ENCODE assay signal across 1 cellular context in the genomic region with DNA sequence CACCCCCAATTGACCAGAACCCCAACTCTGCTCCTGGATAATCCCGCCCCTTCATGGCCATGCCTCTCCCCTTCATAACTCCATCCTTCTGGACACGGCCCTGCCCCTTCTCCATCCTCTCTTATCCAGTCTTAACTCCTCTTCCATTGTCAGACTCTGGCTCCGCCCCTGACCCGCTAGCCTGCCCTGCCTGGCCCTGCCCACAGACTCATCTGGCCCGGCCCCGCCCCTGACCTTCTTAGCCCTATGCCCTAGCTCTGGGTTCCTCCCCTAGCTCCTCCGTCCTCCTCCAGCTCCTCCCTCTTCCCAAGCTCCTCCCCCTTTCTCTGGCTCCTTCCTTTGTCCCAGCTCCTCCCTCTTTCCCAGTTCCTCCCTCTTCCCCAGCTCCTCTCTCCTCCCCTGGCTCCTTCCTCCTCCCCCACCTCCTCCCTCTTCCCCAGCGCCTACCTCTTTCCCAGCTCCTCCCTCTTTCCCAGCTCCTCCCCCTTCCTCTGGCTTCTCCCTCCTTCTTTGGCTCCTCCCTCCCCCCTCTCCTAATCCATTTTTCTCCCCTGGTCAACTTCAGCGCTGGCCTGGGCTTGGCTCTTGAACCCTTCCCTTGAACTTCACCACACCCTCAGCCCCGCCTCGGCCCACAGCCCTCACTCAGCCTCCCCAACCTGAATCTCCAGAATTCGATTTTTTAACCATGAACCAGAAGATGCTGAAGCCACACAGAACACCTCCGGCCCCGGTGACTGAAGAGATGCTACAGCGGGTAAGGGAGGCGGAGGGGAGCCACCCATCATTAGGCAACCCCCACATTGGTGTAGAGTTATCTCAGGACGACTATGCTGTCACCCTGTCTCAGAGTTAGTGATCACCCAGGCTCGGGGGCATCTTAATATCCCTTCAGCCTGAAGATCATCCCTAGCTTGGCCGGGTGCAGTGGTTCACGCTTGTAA.
TF ChIP-seq lines count a peak whose summit lies in the region.

No MANE protein-coding gene starts in this region.

TF ChIP-seq in WTC11, 78 proteins besides CTCF, POLR2A, EP300 and RAD21 (continued from another document):
- TF ChIP-seq, protein P1, sequence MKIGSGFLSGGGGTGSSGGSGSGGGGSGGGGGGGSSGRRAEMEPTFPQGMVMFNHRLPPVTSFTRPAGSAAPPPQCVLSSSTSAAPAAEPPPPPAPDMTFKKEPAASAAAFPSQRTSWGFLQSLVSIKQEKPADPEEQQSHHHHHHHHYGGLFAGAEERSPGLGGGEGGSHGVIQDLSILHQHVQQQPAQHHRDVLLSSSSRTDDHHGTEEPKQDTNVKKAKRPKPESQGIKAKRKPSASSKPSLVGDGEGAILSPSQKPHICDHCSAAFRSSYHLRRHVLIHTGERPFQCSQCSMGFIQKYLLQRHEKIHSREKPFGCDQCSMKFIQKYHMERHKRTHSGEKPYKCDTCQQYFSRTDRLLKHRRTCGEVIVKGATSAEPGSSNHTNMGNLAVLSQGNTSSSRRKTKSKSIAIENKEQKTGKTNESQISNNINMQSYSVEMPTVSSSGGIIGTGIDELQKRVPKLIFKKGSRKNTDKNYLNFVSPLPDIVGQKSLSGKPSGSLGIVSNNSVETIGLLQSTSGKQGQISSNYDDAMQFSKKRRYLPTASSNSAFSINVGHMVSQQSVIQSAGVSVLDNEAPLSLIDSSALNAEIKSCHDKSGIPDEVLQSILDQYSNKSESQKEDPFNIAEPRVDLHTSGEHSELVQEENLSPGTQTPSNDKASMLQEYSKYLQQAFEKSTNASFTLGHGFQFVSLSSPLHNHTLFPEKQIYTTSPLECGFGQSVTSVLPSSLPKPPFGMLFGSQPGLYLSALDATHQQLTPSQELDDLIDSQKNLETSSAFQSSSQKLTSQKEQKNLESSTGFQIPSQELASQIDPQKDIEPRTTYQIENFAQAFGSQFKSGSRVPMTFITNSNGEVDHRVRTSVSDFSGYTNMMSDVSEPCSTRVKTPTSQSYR (CRISPR knock-in tag; IDR thresholded peaks at IDR 0.05) = no peak
- 0 out of 2 replicates have a peak, but pooled peaks have one; percentile 16 for TF ChIP-seq SP1 (CRISPR knock-in tag; conservative IDR thresholded peaks at IDR 0.05)
- TF ChIP-seq, protein P2, sequence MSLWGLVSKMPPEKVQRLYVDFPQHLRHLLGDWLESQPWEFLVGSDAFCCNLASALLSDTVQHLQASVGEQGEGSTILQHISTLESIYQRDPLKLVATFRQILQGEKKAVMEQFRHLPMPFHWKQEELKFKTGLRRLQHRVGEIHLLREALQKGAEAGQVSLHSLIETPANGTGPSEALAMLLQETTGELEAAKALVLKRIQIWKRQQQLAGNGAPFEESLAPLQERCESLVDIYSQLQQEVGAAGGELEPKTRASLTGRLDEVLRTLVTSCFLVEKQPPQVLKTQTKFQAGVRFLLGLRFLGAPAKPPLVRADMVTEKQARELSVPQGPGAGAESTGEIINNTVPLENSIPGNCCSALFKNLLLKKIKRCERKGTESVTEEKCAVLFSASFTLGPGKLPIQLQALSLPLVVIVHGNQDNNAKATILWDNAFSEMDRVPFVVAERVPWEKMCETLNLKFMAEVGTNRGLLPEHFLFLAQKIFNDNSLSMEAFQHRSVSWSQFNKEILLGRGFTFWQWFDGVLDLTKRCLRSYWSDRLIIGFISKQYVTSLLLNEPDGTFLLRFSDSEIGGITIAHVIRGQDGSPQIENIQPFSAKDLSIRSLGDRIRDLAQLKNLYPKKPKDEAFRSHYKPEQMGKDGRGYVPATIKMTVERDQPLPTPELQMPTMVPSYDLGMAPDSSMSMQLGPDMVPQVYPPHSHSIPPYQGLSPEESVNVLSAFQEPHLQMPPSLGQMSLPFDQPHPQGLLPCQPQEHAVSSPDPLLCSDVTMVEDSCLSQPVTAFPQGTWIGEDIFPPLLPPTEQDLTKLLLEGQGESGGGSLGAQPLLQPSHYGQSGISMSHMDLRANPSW (CRISPR knock-in tag; conservative IDR thresholded peaks at IDR 0.05; ENCODE audit: low read depth) = no peak
- TF ChIP-seq, protein P3, sequence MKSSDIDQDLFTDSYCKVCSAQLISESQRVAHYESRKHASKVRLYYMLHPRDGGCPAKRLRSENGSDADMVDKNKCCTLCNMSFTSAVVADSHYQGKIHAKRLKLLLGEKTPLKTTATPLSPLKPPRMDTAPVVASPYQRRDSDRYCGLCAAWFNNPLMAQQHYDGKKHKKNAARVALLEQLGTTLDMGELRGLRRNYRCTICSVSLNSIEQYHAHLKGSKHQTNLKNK (CRISPR knock-in tag; IDR thresholded peaks at IDR 0.05) = no peak
- no peak for TF ChIP-seq SMAD3 (CRISPR knock-in tag; IDR thresholded peaks at IDR 0.05; ENCODE audit: borderline replicate concordance)
- TF ChIP-seq MXD4 (CRISPR knock-in tag; IDR thresholded peaks at IDR 0.05; ENCODE audit: borderline replicate concordance) = no peak
- TF ChIP-seq CREB1 (CRISPR knock-in tag; IDR thresholded peaks at IDR 0.05) = no peak
- TF ChIP-seq ZNF263 (CRISPR knock-in tag; IDR thresholded peaks at IDR 0.05; ENCODE audit: low read depth) = peak; percentile 99
- TF ChIP-seq, protein P4, sequence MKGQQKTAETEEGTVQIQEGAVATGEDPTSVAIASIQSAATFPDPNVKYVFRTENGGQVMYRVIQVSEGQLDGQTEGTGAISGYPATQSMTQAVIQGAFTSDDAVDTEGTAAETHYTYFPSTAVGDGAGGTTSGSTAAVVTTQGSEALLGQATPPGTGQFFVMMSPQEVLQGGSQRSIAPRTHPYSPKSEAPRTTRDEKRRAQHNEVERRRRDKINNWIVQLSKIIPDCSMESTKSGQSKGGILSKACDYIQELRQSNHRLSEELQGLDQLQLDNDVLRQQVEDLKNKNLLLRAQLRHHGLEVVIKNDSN (CRISPR knock-in tag; IDR thresholded peaks at IDR 0.05) = 0 out of 2 replicates have a peak, but pooled peaks have one; percentile 12
- no peak for TF ChIP-seq FOXJ3 (CRISPR knock-in tag; IDR thresholded peaks at IDR 0.05; ENCODE audit: borderline replicate concordance)
- TF ChIP-seq ZNF232 (CRISPR knock-in tag; IDR thresholded peaks at IDR 0.05) = no peak
- TF ChIP-seq, protein P5, sequence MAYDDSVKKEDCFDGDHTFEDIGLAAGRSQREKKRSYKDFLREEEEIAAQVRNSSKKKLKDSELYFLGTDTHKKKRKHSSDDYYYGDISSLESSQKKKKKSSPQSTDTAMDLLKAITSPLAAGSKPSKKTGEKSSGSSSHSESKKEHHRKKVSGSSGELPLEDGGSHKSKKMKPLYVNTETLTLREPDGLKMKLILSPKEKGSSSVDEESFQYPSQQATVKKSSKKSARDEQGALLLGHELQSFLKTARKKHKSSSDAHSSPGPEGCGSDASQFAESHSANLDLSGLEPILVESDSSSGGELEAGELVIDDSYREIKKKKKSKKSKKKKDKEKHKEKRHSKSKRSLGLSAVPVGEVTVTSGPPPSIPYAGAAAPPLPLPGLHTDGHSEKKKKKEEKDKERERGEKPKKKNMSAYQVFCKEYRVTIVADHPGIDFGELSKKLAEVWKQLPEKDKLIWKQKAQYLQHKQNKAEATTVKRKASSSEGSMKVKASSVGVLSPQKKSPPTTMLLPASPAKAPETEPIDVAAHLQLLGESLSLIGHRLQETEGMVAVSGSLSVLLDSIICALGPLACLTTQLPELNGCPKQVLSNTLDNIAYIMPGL (CRISPR knock-in tag; IDR thresholded peaks at IDR 0.05) = no peak
- no peak for TF ChIP-seq ZNF219 (CRISPR knock-in tag; IDR thresholded peaks at IDR 0.05; ENCODE audit: borderline replicate concordance)
- no peak for TF ChIP-seq NFE2L1 (CRISPR knock-in tag; IDR thresholded peaks at IDR 0.05)
- no peak for TF ChIP-seq NR3C1 (CRISPR knock-in tag; conservative IDR thresholded peaks at IDR 0.05; ENCODE audit: low read depth)
- TF ChIP-seq, protein P6, sequence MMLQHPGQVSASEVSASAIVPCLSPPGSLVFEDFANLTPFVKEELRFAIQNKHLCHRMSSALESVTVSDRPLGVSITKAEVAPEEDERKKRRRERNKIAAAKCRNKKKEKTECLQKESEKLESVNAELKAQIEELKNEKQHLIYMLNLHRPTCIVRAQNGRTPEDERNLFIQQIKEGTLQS (CRISPR knock-in tag; conservative IDR thresholded peaks at IDR 0.05) = no peak
- TF ChIP-seq, protein P7, sequence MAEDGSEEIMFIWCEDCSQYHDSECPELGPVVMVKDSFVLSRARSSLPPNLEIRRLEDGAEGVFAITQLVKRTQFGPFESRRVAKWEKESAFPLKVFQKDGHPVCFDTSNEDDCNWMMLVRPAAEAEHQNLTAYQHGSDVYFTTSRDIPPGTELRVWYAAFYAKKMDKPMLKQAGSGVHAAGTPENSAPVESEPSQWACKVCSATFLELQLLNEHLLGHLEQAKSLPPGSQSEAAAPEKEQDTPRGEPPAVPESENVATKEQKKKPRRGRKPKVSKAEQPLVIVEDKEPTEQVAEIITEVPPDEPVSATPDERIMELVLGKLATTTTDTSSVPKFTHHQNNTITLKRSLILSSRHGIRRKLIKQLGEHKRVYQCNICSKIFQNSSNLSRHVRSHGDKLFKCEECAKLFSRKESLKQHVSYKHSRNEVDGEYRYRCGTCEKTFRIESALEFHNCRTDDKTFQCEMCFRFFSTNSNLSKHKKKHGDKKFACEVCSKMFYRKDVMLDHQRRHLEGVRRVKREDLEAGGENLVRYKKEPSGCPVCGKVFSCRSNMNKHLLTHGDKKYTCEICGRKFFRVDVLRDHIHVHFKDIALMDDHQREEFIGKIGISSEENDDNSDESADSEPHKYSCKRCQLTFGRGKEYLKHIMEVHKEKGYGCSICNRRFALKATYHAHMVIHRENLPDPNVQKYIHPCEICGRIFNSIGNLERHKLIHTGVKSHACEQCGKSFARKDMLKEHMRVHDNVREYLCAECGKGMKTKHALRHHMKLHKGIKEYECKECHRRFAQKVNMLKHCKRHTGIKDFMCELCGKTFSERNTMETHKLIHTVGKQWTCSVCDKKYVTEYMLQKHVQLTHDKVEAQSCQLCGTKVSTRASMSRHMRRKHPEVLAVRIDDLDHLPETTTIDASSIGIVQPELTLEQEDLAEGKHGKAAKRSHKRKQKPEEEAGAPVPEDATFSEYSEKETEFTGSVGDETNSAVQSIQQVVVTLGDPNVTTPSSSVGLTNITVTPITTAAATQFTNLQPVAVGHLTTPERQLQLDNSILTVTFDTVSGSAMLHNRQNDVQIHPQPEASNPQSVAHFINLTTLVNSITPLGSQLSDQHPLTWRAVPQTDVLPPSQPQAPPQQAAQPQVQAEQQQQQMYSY (CRISPR knock-in tag; IDR thresholded peaks at IDR 0.05) = no peak
- no peak for TF ChIP-seq ZNF423 (CRISPR knock-in tag; IDR thresholded peaks at IDR 0.05)
- no peak for TF ChIP-seq ZNF416 (CRISPR knock-in tag; IDR thresholded peaks at IDR 0.05)
- TF ChIP-seq ESRRA (CRISPR knock-in tag; IDR thresholded peaks at IDR 0.05; ENCODE audit: borderline replicate concordance) = no peak
- TF ChIP-seq, protein P8, sequence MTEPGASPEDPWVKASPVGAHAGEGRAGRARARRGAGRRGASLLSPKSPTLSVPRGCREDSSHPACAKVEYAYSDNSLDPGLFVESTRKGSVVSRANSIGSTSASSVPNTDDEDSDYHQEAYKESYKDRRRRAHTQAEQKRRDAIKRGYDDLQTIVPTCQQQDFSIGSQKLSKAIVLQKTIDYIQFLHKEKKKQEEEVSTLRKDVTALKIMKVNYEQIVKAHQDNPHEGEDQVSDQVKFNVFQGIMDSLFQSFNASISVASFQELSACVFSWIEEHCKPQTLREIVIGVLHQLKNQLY (CRISPR knock-in tag; IDR thresholded peaks at IDR 0.05) = no peak
